Comparison of ENCODE assay signal across 17 cellular contexts in genomic region chr6:5050009-5050408, GRCh38. TPM values are rescaled to one million over a fixed set of nuclear protein-coding genes. Genes with fewer than 3 reads are reported as not detected.
"Had no signal": no experiment of that assay in that cellular context is flagged by ENCODE, and none has a peak within 500 bp of the region (broad histone marks: within the 10 kb centered on the region; RNA-seq: fewer than 3 reads in every experiment).

No MANE protein-coding gene starts in this region.

- H3K4me3 Mint-ChIP-seq: activated naive CD4-positive, alpha-beta T cell treated with anti-CD3 and anti-CD28 coated beads, Interleukin-2, amount 50 U/mL, for 24 hours; activated T-cell treated with anti-CD3 and anti-CD28 coated beads, Interleukin-2, amount 50 U/mL, for 72 hours; mesothelial cell of epicardium had no signal

- H3K4me3 ChIP-seq: ascending aorta, coronary artery, lung, thyroid gland had no signal

- H3K27me3 ChIP-seq: ascending aorta, thyroid gland had no signal

- H3K9me3 ChIP-seq: thyroid gland had no signal

- H3K4me1 Mint-ChIP-seq: activated naive CD4-positive, alpha-beta T cell treated with anti-CD3 and anti-CD28 coated beads, Interleukin-2, amount 50 U/mL, for 24 hours had no signal

- H3K27ac Mint-ChIP-seq: activated naive CD4-positive, alpha-beta T cell treated with anti-CD3 and anti-CD28 coated beads, Interleukin-2, amount 50 U/mL, for 24 hours; activated T-cell treated with anti-CD3 and anti-CD28 coated beads, Interleukin-2, amount 50 U/mL, for 72 hours; mesothelial cell of epicardium; progenitor cell of endocrine pancreas had no signal

- H3K27ac ChIP-seq: ascending aorta, coronary artery, thyroid gland had no signal

- H3K36me3 ChIP-seq: ascending aorta, thyroid gland had no signal

- H3K4me1 ChIP-seq: ascending aorta, thyroid gland had no signal

- ATAC-seq: activated T-cell treated with anti-CD3 and anti-CD28 coated beads, Interleukin-2, amount 50 U/mL, for 72 hours; left lobe of liver had no signal

- DNase-seq: activated CD4-positive, alpha-beta T cell treated with anti-CD3 and anti-CD28 coated beads, Interleukin-2, amount 50 U/mL, for 1 hour; activated CD8-positive, alpha-beta memory T cell treated with anti-CD3 and anti-CD28 coated beads, Interleukin-2, amount 50 U/mL, for 48 hours; activated gamma-delta T cell; activated T-cell treated with anti-CD3 and anti-CD28 coated beads, Interleukin-2, amount 50 U/mL, for 72 hours; erythroblast; hypothalamus; stimulated activated CD4-positive, alpha-beta T cell treated with anti-CD3 and anti-CD28 coated beads, Interleukin-2, amount 100 ng/mL, for 24 hours; stimulated activated naive CD4-positive, alpha-beta T cell treated with Interleukin-2 at 50 U/mL for 16 hours; T1000; thyroid gland had no signal

RNA-seq across cellular contexts. Expression of gene RPP40, which starts 46.2 kb away (rescaled TPM):
- total RNA-seq: ascending aorta had no signal
